8 cellular contexts compared by ENCODE assay signal in genomic region chr10:103696411-103697145, GRCh38.
A peak's percentile ranks its signal among the peaks of the same experiment; 100 is the strongest.
DNase-seq lines count a peak whose midpoint lies in the region; ATAC-seq and TF ChIP-seq lines count a peak whose summit lies in the region.

No MANE protein-coding gene starts in this region.

- no CpG with 5 or more reads among the region's 10 CpGs for WGBS in iPS DF 6.9 (ENCODE audit: insufficient coverage, insufficient read length)

- H3K4me1 ChIP-seq in iPS DF 6.9 (ENCODE audit: control insufficient read depth, insufficient read depth, low read length), result peaks cover 5% of the 10 kb centered on the region

- no peaks in the 10 kb centered on the region for H3K27me3 ChIP-seq in AG04450 (ENCODE audit: control insufficient read depth, insufficient read depth, low read length)
- H3K27me3 ChIP-seq in iPS DF 6.9 (ENCODE audit: control insufficient read depth, insufficient read depth, low read length), result peaks cover 12% of the 10 kb centered on the region; the same call in 1 of the 2 replicates

- TF ChIP-seq POLR2A in GM18951 (IDR thresholded peaks at IDR 0.05; ENCODE audit: extremely low read depth, insufficient read depth, insufficient read length), result peak; percentile 54

- ATAC-seq in HG03521 (IDR thresholded peaks at IDR 0.05; ENCODE audit: unreplicated experiment), result peak; percentile 32

- H3K4me3 ChIP-seq in AG04450 (ENCODE audit: low read depth, low read length) (0 out of 2 replicates have a peak overlapping the region, but pooled peaks have one; percentile 2), iPS DF 6.9 (ENCODE audit: low read length) (no peak overlapping the region)

- CTCF ChIA-PET in AG04450 (lab: Charles Lee), result interaction anchor here (1.0 to 3.1 kb wide), 8 partner anchors 9 to 188 kb away, joined by 3 to 17 read pairs (median 4); no protein-coding TSS in a partner anchor

- H3K36me3 ChIP-seq in iPS DF 6.9 (ENCODE audit: control insufficient read depth, insufficient read depth, low read length), result no peaks in the 10 kb centered on the region

- in situ Hi-C loops in GM18951 (cut with MboI; ENCODE audit: low sequenced_read_pairs, unreplicated experiment), result no loop called here

- TF ChIP-seq CTCF in AG04450 (IDR thresholded peaks at IDR 0.05; ENCODE audit: low read depth, low read length), result peak; percentile 72

- H3K27ac ChIP-seq in AG04450 (ENCODE audit: low read depth, low read length) (peak overlapping the region; percentile 86), iPS DF 6.9 (ENCODE audit: low read length) (no peak overlapping the region)

- H3K9me3 ChIP-seq in AG04450 (ENCODE audit: control insufficient read depth, insufficient read depth, low read length), result no peaks in the 10 kb centered on the region; the same call in 1 of the 2 replicates
- H3K9me3 ChIP-seq in iPS DF 6.9 (ENCODE audit: control insufficient read depth, insufficient read depth, low read length), result no peaks in the 10 kb centered on the region

- peak; percentile 58 for DNase-seq in AG04450 (ENCODE audit: low read depth, low spot score)
- DNase-seq in T-helper 1 cell, result peak; percentile 34 to 90 (median 49)
- DNase-seq in amniotic epithelial cell (ENCODE audit: low read depth), result peak; percentile 91
- DNase-seq in iPS DF 6.9 (ENCODE audit: low read depth, low spot score), result peak; percentile 37
- peak; percentile 83 for DNase-seq in stimulated activated CD4-positive, alpha-beta T cell treated with anti-CD3 and anti-CD28 coated beads, Interleukin-4, amount 100 ng/mL, for 24 hours
- DNase-seq in NCI-H526 treated with DMSO at 0.1 percent for 48 hours (lab: John Stamatoyannopoulos, UW), result no peak

- POLR2A ChIA-PET in AG04450 (lab: Yijun Ruan, JAX), result interaction anchor here (0.8 kb wide), 1 partner anchor 35 kb away, joined by 3 read pairs; no protein-coding TSS in a partner anchor
